Comparison of ENCODE assay signal across 9 cellular contexts in genomic region chr11:64237484-64237951, GRCh38. TPM values are rescaled to one million over a fixed set of nuclear protein-coding genes. Genes with fewer than 3 reads are reported as not detected.
A peak's percentile ranks its signal among the peaks of the same experiment; 100 is the strongest.
DNase-seq lines count a peak whose midpoint lies in the region; ATAC-seq and TF ChIP-seq lines count a peak whose summit lies in the region.
"Had no signal": no experiment of that assay in that cellular context is flagged by ENCODE, and none has a peak within 500 bp of the region (broad histone marks: within the 10 kb centered on the region; RNA-seq: fewer than 3 reads in every experiment).

No MANE protein-coding gene starts in this region.

- H3K9ac ChIP-seq in mucosa of rectum (ENCODE audit: low read depth in 1 of 2, low read length in 2 of 2) = peak overlapping the region in 1 of 2 donors; percentile 67

- H3K36me3 ChIP-seq in mucosa of rectum (ENCODE audit: control insufficient read depth in 2 of 2, insufficient read depth in 2 of 2, low read length in 2 of 2) = peaks cover 0 to 5% of the 10 kb centered on the region in 2 donors

- no peak overlapping the region for H3K27ac ChIP-seq in CD4-positive, alpha-beta T cell (ENCODE audit: low read depth, low read length)
- peak overlapping the region; percentile 82 to 100 for H3K27ac ChIP-seq in mucosa of rectum (ENCODE audit: low read depth in 2 of 2, low read length in 2 of 2)

- H3K4me3 ChIP-seq in mucosa of rectum (ENCODE audit: low read length in 2 of 2) = peak overlapping the region; percentile 27 to 49

- no peak for TF ChIP-seq CTCF in CD4-positive, alpha-beta T cell (IDR thresholded peaks at IDR 0.05)

- H3K27me3 ChIP-seq in CD4-positive, alpha-beta T cell (ENCODE audit: control insufficient read depth, insufficient read depth, low read length) = no peaks in the 10 kb centered on the region
- H3K27me3 ChIP-seq in mucosa of rectum (ENCODE audit: control insufficient read depth in 2 of 2, insufficient read depth in 2 of 2, low read length in 2 of 2) = no peaks in the 10 kb centered on the region

- POLR2A ChIA-PET in CD4-positive, alpha-beta T cell (lab: Charles Lee) = interaction anchor here (0.7 to 2.5 kb wide), 2 partner anchors 11 to 684 kb away, joined by 3 to 10 read pairs; partner anchors contain the start of genes NUDT22 and TRPT1

- H3K4me3 Mint-ChIP-seq in CD4-positive, alpha-beta T cell = peak overlapping the region; percentile 54
- peak overlapping the region; percentile 22 for H3K4me3 Mint-ChIP-seq in activated T-helper 17 cell treated with anti-CD3 and anti-CD28 coated beads, Interleukin-2, amount 50 U/mL, for 72 hours

- peak overlapping the region; percentile 100 for H3K27ac Mint-ChIP-seq in CD4-positive, alpha-beta T cell
- peak overlapping the region; percentile 87 for H3K27ac Mint-ChIP-seq in activated T-helper 17 cell treated with anti-CD3 and anti-CD28 coated beads, Interleukin-2, amount 50 U/mL, for 72 hours

- DNase-seq in CD4-positive, alpha-beta T cell = no peak
- DNase-seq in NCI-H1105 treated with DMSO at 0.1 percent for 48 hours (lab: John Stamatoyannopoulos, UW) (peak; percentile 96), HPDE6-E6E7 (ENCODE audit: extremely low spot score) (no peak)
- DNase-seq in effector CD4-positive, alpha-beta T cell = no peak
- DNase-seq: DND-41 had no signal

- CTCF ChIA-PET in CD4-positive, alpha-beta T cell (lab: Charles Lee) = interaction anchor here (0.8 to 2.6 kb wide), 2 partner anchors 11 to 33 kb away, joined by 3 to 7 read pairs; no protein-coding TSS in a partner anchor

- peaks cover 54 to 57% of the 10 kb centered on the region in 2 donors for H3K4me1 ChIP-seq in mucosa of rectum (ENCODE audit: control insufficient read depth in 2 of 2, insufficient read depth in 2 of 2, low read length in 2 of 2)

- intact Hi-C loops in CD4-positive, alpha-beta T cell (cut with DNase I, micrococcal nuclease) = no loop called here

- peaks cover 28% of the 10 kb centered on the region for H3K36me3 Mint-ChIP-seq in CD4-positive, alpha-beta T cell (ENCODE audit: low read depth)
- H3K36me3 Mint-ChIP-seq in activated T-helper 17 cell treated with anti-CD3 and anti-CD28 coated beads, Interleukin-2, amount 50 U/mL, for 72 hours (ENCODE audit: low read depth) = peaks cover 58% of the 10 kb centered on the region

- H3K4me1 Mint-ChIP-seq in CD4-positive, alpha-beta T cell (ENCODE audit: low read depth) = peaks cover 45% of the 10 kb centered on the region
- H3K4me1 Mint-ChIP-seq in activated T-helper 17 cell treated with anti-CD3 and anti-CD28 coated beads, Interleukin-2, amount 50 U/mL, for 72 hours = peaks cover 18% of the 10 kb centered on the region

- no peaks in the 10 kb centered on the region for H3K27me3 Mint-ChIP-seq in CD4-positive, alpha-beta T cell
- no peaks in the 10 kb centered on the region for H3K27me3 Mint-ChIP-seq in activated T-helper 17 cell treated with anti-CD3 and anti-CD28 coated beads, Interleukin-2, amount 50 U/mL, for 72 hours

- ATAC-seq in CD4-positive, alpha-beta T cell (ENCODE audit: poor library complexity) = no peak
- no peak for ATAC-seq in activated T-helper 17 cell treated with anti-CD3 and anti-CD28 coated beads, Interleukin-2, amount 50 U/mL, for 72 hours (replicated peaks)
- ATAC-seq in GM18520 (IDR thresholded peaks at IDR 0.05; ENCODE audit: unreplicated experiment) = no peak
- ATAC-seq in HG02759 (IDR thresholded peaks at IDR 0.05; ENCODE audit: unreplicated experiment) = no peak

- H3K9me3 ChIP-seq in CD4-positive, alpha-beta T cell (ENCODE audit: control insufficient read depth, low read length) = no peaks in the 10 kb centered on the region
- H3K9me3 ChIP-seq in mucosa of rectum (ENCODE audit: control insufficient read depth in 2 of 2, low read length in 2 of 2) = no peaks in the 10 kb centered on the region

- no peaks in the 10 kb centered on the region for H3K9me3 Mint-ChIP-seq in CD4-positive, alpha-beta T cell
- H3K9me3 Mint-ChIP-seq in activated T-helper 17 cell treated with anti-CD3 and anti-CD28 coated beads, Interleukin-2, amount 50 U/mL, for 72 hours = no peaks in the 10 kb centered on the region

RNA-seq across cellular contexts. Expression of gene VEGFB, which starts 3.1 kb away (rescaled TPM):
- total RNA-seq in CD4-positive, alpha-beta T cell = 10 to 100 TPM; 39.7 to 48.7 TPM
- 10 to 100 TPM; 74.1 to 83.5 TPM for total RNA-seq in activated T-helper 17 cell treated with anti-CD3 and anti-CD28 coated beads, Interleukin-2, amount 50 U/mL, for 72 hours

RNA-seq across cellular contexts. Expression of gene FKBP2, which starts 3.4 kb away (rescaled TPM):
- 10 to 100 TPM; 11.2 to 14.6 TPM for total RNA-seq in CD4-positive, alpha-beta T cell
- total RNA-seq in activated T-helper 17 cell treated with anti-CD3 and anti-CD28 coated beads, Interleukin-2, amount 50 U/mL, for 72 hours = 10 to 100 TPM; 16.3 to 45.2 TPM

RNA-seq across cellular contexts. Expression of gene DNAJC4, which starts 7.2 kb away (rescaled TPM):
- total RNA-seq in CD4-positive, alpha-beta T cell = 10 to 100 TPM; 35.9 to 37.9 TPM
- 10 to 100 TPM; 19.9 to 39.7 TPM for total RNA-seq in activated T-helper 17 cell treated with anti-CD3 and anti-CD28 coated beads, Interleukin-2, amount 50 U/mL, for 72 hours

RNA-seq across cellular contexts. Expression of gene PPP1R14B, which starts 9.2 kb away (rescaled TPM):
- total RNA-seq in CD4-positive, alpha-beta T cell = 10 to 100 TPM; 17.1 to 21.0 TPM
- total RNA-seq in activated T-helper 17 cell treated with anti-CD3 and anti-CD28 coated beads, Interleukin-2, amount 50 U/mL, for 72 hours = 100 to 1,000 TPM; 236 to 276 TPM

RNA-seq across cellular contexts. Expression of gene NUDT22, which starts 11.4 kb away (rescaled TPM):
- 10 to 100 TPM; 26.8 to 26.9 TPM for total RNA-seq in CD4-positive, alpha-beta T cell
- total RNA-seq in activated T-helper 17 cell treated with anti-CD3 and anti-CD28 coated beads, Interleukin-2, amount 50 U/mL, for 72 hours = 10 to 100 TPM; 77.4 to 98.4 TPM
